1 cellular context compared by ENCODE assay signal in the genomic region with DNA sequence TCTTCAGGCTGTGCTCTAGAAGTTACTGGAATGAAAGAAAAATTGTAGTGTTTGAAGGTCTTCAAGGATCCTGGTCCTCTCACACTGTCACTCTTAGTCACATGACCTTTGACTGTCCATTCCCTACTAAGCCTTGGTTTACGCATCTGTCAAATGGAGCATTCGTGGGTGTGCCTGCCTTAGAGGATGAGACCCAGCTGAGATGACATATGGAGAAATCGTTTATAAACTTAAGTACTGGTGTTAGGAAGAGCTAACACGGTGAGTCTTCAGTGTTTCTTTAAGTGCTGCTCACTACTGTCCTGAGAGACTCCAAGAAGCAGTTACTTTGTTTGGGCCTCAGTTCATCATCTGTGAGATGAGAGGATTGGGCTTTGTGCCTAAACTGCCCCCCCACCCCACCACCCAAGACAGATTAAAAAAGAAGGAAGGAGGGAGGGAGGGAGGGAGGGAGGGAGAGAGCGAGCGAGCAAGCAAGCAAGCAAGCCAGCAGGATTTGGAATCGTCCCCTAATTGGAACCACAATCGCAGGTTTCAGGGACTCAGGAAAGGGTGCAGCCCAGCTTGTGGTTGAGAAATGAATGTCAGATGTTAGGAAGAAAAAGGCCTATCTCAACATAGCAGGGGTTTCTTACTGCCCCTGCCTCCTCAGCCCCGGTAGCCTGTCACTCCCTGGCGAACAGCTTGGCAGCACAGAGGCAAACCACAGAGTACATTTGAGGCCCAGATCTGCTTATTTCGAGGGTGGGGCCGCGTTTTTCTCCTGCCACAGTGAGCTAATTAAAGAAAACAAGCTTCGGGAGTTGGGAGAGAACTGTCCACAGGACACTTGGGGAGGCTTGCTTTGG.
TF ChIP-seq lines count a peak whose summit lies in the region.

No MANE protein-coding gene starts in this region.

TF ChIP-seq in HEK293, 187 proteins besides CTCF, POLR2A, EP300 and RAD21 (continued from another document):
- 0 out of 2 replicates have a peak, but pooled peaks have one; percentile 16 for TF ChIP-seq ZFP69B (tag by site-specific recombination; IDR thresholded peaks at IDR 0.05)
- TF ChIP-seq ZNF423 (tag by site-specific recombination; IDR thresholded peaks at IDR 0.05) = no peak
- no peak for TF ChIP-seq ZNF404 (tag by site-specific recombination; IDR thresholded peaks at IDR 0.05)
- no peak for TF ChIP-seq ZNF48 (tag by site-specific recombination; IDR thresholded peaks at IDR 0.05)
- TF ChIP-seq KLF1 (tag by site-specific recombination; IDR thresholded peaks at IDR 0.05) = peak; percentile 36; the same call in 1 of the 2 replicates
- TF ChIP-seq ZFP37 (tag by site-specific recombination; IDR thresholded peaks at IDR 0.05) = no peak
- TF ChIP-seq ZNF600 (tag by site-specific recombination; IDR thresholded peaks at IDR 0.05) = peak; percentile 89
- peak; percentile 40 for TF ChIP-seq ZIC2 (tag by site-specific recombination; IDR thresholded peaks at IDR 0.05)
